In genomic region chr15:47185222-47185800, GRCh38 we compare ENCODE assay signal across 8 cellular contexts.
DNase-seq lines count a peak whose midpoint lies in the region; ATAC-seq and TF ChIP-seq lines count a peak whose summit lies in the region.

No MANE protein-coding gene starts in this region.

- in situ Hi-C loops in HAP-1 (cut with MboI; ENCODE audit: low sequenced_read_pairs) = no loop called here

- H3K36me3 ChIP-seq in muscle layer of duodenum (ENCODE audit: control insufficient read depth in 1 of 2, insufficient read depth in 2 of 2, low read length in 2 of 2) = no peaks in the 10 kb centered on the region
- no peaks in the 10 kb centered on the region for H3K36me3 ChIP-seq in HAP-1 (replicated peaks)

- H3K27ac ChIP-seq in muscle layer of duodenum (ENCODE audit: low read length) = no peak overlapping the region

- DNase-seq in stimulated activated naive CD8-positive, alpha-beta T cell treated with anti-CD3 and anti-CD28 coated beads, Interleukin-15, Interleukin-2, amounts not matched to agents 100 U/mL and 50 U/mL, for 24 hours = no peak
- DNase-seq in MCF 10A (ENCODE audit: unreplicated experiment) (no peak), HAP-1 (ENCODE audit: low spot score in 2 of 2) (no peak)

- POLR2A ChIA-PET in MCF 10A (lab: Yijun Ruan, JAX) = interaction anchor here (0.6 to 0.9 kb wide), 2 partner anchors 38 to 706 kb away, joined by 3 read pairs; no protein-coding TSS in a partner anchor

- intact Hi-C loops in MCF 10A (cut with micrococcal nuclease) = no loop called here

- no peak for TF ChIP-seq CTCF in MCF 10A (IDR thresholded peaks at IDR 0.05; ENCODE audit: unreplicated experiment)

- H3K9me3 Mint-ChIP-seq in stimulated activated naive CD8-positive, alpha-beta T cell treated with anti-CD3 and anti-CD28 coated beads, Interleukin-15, Interleukin-2, amounts not matched to agents 100 ng/mL and 50 ng/mL, for 24 hours = peaks cover 4% of the 10 kb centered on the region
- H3K9me3 Mint-ChIP-seq in MCF 10A (ENCODE audit: unreplicated experiment) = no peaks in the 10 kb centered on the region

- ATAC-seq in stimulated activated naive CD8-positive, alpha-beta T cell treated with anti-CD3 and anti-CD28 coated beads, Interleukin-15, Interleukin-2, amounts not matched to agents 100 U/mL and 50 U/mL, for 24 hours = no peak
- ATAC-seq in HG02852 (IDR thresholded peaks at IDR 0.05; ENCODE audit: unreplicated experiment) (no peak), GM19467 (IDR thresholded peaks at IDR 0.05; ENCODE audit: unreplicated experiment) (no peak), GM18870 (IDR thresholded peaks at IDR 0.05; ENCODE audit: unreplicated experiment) (no peak)

- H3K4me3 Mint-ChIP-seq in stimulated activated naive CD8-positive, alpha-beta T cell treated with anti-CD3 and anti-CD28 coated beads, Interleukin-15, Interleukin-2, amounts not matched to agents 100 ng/mL and 50 ng/mL, for 24 hours = peak overlapping the region; percentile 46
- peak overlapping the region; percentile 70 for H3K4me3 Mint-ChIP-seq in MCF 10A (ENCODE audit: unreplicated experiment)

- H3K27me3 Mint-ChIP-seq in stimulated activated naive CD8-positive, alpha-beta T cell treated with anti-CD3 and anti-CD28 coated beads, Interleukin-15, Interleukin-2, amounts not matched to agents 100 ng/mL and 50 ng/mL, for 24 hours = peaks cover 52% of the 10 kb centered on the region
- H3K27me3 Mint-ChIP-seq in MCF 10A (ENCODE audit: insufficient read depth, unreplicated experiment) = no peaks in the 10 kb centered on the region

- H3K4me3 ChIP-seq in muscle layer of duodenum (ENCODE audit: low read depth in 1 of 2, low read length in 2 of 2) (peak overlapping the region; percentile 47 to 85), HAP-1 (no peak overlapping the region)

- peaks cover 10% of the 10 kb centered on the region for H3K27me3 ChIP-seq in muscle layer of duodenum (ENCODE audit: low read depth, low read length)
- no peaks in the 10 kb centered on the region for H3K27me3 ChIP-seq in HAP-1 (ENCODE audit: low read depth)

- peaks cover 14% of the 10 kb centered on the region for H3K4me1 Mint-ChIP-seq in stimulated activated naive CD8-positive, alpha-beta T cell treated with anti-CD3 and anti-CD28 coated beads, Interleukin-15, Interleukin-2, amounts not matched to agents 100 ng/mL and 50 ng/mL, for 24 hours (ENCODE audit: low read depth)
- H3K4me1 Mint-ChIP-seq in MCF 10A (ENCODE audit: insufficient read depth, unreplicated experiment) = no peaks in the 10 kb centered on the region

- H3K9me3 ChIP-seq in muscle layer of duodenum (ENCODE audit: control insufficient read depth in 1 of 2, low read length in 2 of 2) = no peaks in the 10 kb centered on the region
- H3K9me3 ChIP-seq in HAP-1 = no peaks in the 10 kb centered on the region

- no TSS peak for BruUV-seq in MCF 10A (replicated peaks; lab: Mats Ljungman, UMichigan)

- H3K27ac Mint-ChIP-seq in stimulated activated naive CD8-positive, alpha-beta T cell treated with anti-CD3 and anti-CD28 coated beads, Interleukin-15, Interleukin-2, amounts not matched to agents 100 ng/mL and 50 ng/mL, for 24 hours = no peak overlapping the region
- H3K27ac Mint-ChIP-seq in MCF 10A (ENCODE audit: low read depth, unreplicated experiment) = no peak overlapping the region

- H3K4me1 ChIP-seq in muscle layer of duodenum (ENCODE audit: control insufficient read depth in 1 of 2, insufficient read depth in 2 of 2, low read length in 2 of 2) (peaks cover 0 to 18% of the 10 kb centered on the region in 2 donors), HAP-1 (no peaks in the 10 kb centered on the region)

- H3K36me3 Mint-ChIP-seq in stimulated activated naive CD8-positive, alpha-beta T cell treated with anti-CD3 and anti-CD28 coated beads, Interleukin-15, Interleukin-2, amounts not matched to agents 100 ng/mL and 50 ng/mL, for 24 hours (ENCODE audit: low read depth) = peaks cover 3% of the 10 kb centered on the region
- no peaks in the 10 kb centered on the region for H3K36me3 Mint-ChIP-seq in MCF 10A (ENCODE audit: insufficient read depth, unreplicated experiment)

- CTCF ChIA-PET in MCF 10A (lab: Yijun Ruan, JAX) = no interaction called here
